ENCODE assay signal across 22 cellular contexts in the genomic region with DNA sequence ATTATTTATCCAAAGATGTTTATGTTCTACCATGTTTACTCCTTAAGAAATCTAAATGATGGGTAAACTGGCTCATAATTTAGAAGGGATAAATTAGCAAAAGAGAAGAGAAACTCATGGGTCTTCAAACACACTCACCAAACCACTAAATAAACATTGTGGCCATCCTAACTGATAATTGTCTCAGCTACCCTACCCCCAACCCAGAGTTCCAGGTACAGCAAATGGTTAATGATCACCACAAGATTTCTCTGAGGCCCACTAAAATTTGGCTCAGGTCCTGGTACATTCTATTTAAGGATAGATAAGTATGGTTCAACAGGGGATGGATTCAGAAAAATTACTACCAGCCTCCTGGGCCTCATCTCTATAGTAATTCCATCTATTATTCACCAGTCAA. TPM values are rescaled to one million over a fixed set of nuclear protein-coding genes. Genes with fewer than 3 reads are reported as not detected.
DNase-seq lines count a peak whose midpoint lies in the region; ATAC-seq and TF ChIP-seq lines count a peak whose summit lies in the region.
"Had no signal": no experiment of that assay in that cellular context is flagged by ENCODE, and none has a peak within 500 bp of the region (broad histone marks: within the 10 kb centered on the region; RNA-seq: fewer than 3 reads in every experiment).

No MANE protein-coding gene starts in this region.

- peaks cover 30% of the 10 kb centered on the region for H3K4me1 Mint-ChIP-seq in stimulated activated naive CD8-positive, alpha-beta T cell treated with anti-CD3 and anti-CD28 coated beads, Interleukin-15, amount 100 ng/mL, for 72 hours
- H3K4me1 Mint-ChIP-seq in activated CD8-positive, alpha-beta memory T cell treated with anti-CD3 and anti-CD28 coated beads, Interleukin-2, amount 10 ng/mL, durations not matched to agents 7 days and 5 days, result peaks cover 18% of the 10 kb centered on the region
- peaks cover 1% of the 10 kb centered on the region for H3K4me1 Mint-ChIP-seq in CD14-positive monocyte

- H3K9me3 Mint-ChIP-seq in stimulated activated naive CD8-positive, alpha-beta T cell treated with anti-CD3 and anti-CD28 coated beads, Interleukin-15, amount 100 ng/mL, for 72 hours, result no peaks in the 10 kb centered on the region
- no peaks in the 10 kb centered on the region for H3K9me3 Mint-ChIP-seq in activated CD8-positive, alpha-beta memory T cell treated with anti-CD3 and anti-CD28 coated beads, Interleukin-2, amount 10 ng/mL, durations not matched to agents 7 days and 5 days (ENCODE audit: low read depth)
- H3K9me3 Mint-ChIP-seq in CD14-positive monocyte, result no peaks in the 10 kb centered on the region
- H3K9me3 Mint-ChIP-seq: activated T-helper 2 cell treated with anti-CD3 and anti-CD28 coated beads, Interferon-gamma antibody, Interleukin-2, Interleukin-4, amounts not matched to agents 10 μg/mL and 5 μg/mL and 100 μg/mL, durations not matched to agents 14 hours and 24 hours and 36 hours; mesothelial cell of epicardium; nephron; stimulated activated effector memory CD8-positive, alpha-beta T cell treated with anti-CD3 and anti-CD28 coated beads, Interleukin-12 subunit alpha, Interleukin-12 subunit beta, amount 100 ng/mL, for 72 hours had no signal

- no peak overlapping the region for H3K4me3 Mint-ChIP-seq in stimulated activated naive CD8-positive, alpha-beta T cell treated with anti-CD3 and anti-CD28 coated beads, Interleukin-15, amount 100 ng/mL, for 72 hours
- H3K4me3 Mint-ChIP-seq in activated CD8-positive, alpha-beta memory T cell treated with anti-CD3 and anti-CD28 coated beads, Interleukin-2, amount 10 ng/mL, durations not matched to agents 7 days and 5 days, result no peak overlapping the region
- no peak overlapping the region for H3K4me3 Mint-ChIP-seq in CD14-positive monocyte
- H3K4me3 Mint-ChIP-seq: activated CD4-positive, alpha-beta T cell treated with anti-CD3 and anti-CD28 coated beads for 36 hours; mesothelial cell of epicardium; nephron; stimulated activated effector memory CD8-positive, alpha-beta T cell treated with anti-CD3 and anti-CD28 coated beads, Interleukin-12 subunit alpha, Interleukin-12 subunit beta, amount 100 ng/mL, for 72 hours had no signal

- ATAC-seq in GM18868 (IDR thresholded peaks at IDR 0.05; ENCODE audit: unreplicated experiment) (peak; percentile 40), HG03097 (IDR thresholded peaks at IDR 0.05; ENCODE audit: low FRiP score, unreplicated experiment) (peak; percentile 36)
- ATAC-seq in stimulated activated naive CD8-positive, alpha-beta T cell treated with anti-CD3 and anti-CD28 coated beads, Interleukin-15, amount 100 ng/mL, for 72 hours, result no peak
- no peak for ATAC-seq in activated CD8-positive, alpha-beta memory T cell treated with anti-CD3 and anti-CD28 coated beads, Interleukin-2, amount 10 ng/mL, durations not matched to agents 7 days and 5 days
- ATAC-seq: activated CD4-positive, alpha-beta T cell treated with anti-CD3 and anti-CD28 coated beads for 36 hours; left cardiac atrium; stimulated activated effector memory CD8-positive, alpha-beta T cell treated with anti-CD3 and anti-CD28 coated beads, Interleukin-12 subunit alpha, Interleukin-12 subunit beta, amount 100 ng/mL, for 72 hours had no signal

- H3K27me3 ChIP-seq in liver (ENCODE audit: control insufficient read depth in 4 of 4, insufficient read depth in 4 of 4, low read length in 3 of 4) (no peaks in the 10 kb centered on the region), ascending aorta (no peaks in the 10 kb centered on the region)
- H3K27me3 ChIP-seq: sigmoid colon had no signal

- no peak overlapping the region for H3K27ac ChIP-seq in liver (ENCODE audit: low read depth in 1 of 2, low read length in 2 of 2)
- H3K27ac ChIP-seq in ascending aorta, result no peak overlapping the region
- H3K27ac ChIP-seq: C4-2B, parathyroid adenoma, sigmoid colon, thoracic aorta had no signal

- H3K9me3 ChIP-seq in liver (ENCODE audit: control insufficient read depth in 4 of 4, low read length in 3 of 4), result no peaks in the 10 kb centered on the region
- H3K9me3 ChIP-seq in ascending aorta, result no peaks in the 10 kb centered on the region
- H3K9me3 ChIP-seq: sigmoid colon, thoracic aorta had no signal

- CTCF ChIA-PET in activated CD8-positive, alpha-beta memory T cell treated with anti-CD3 and anti-CD28 coated beads, Interleukin-2, amount 10 ng/mL, durations not matched to agents 7 days and 5 days (lab: Charles Lee), result no interaction called here

- H3K27me3 Mint-ChIP-seq in stimulated activated naive CD8-positive, alpha-beta T cell treated with anti-CD3 and anti-CD28 coated beads, Interleukin-15, amount 100 ng/mL, for 72 hours, result no peaks in the 10 kb centered on the region
- H3K27me3 Mint-ChIP-seq in activated CD8-positive, alpha-beta memory T cell treated with anti-CD3 and anti-CD28 coated beads, Interleukin-2, amount 10 ng/mL, durations not matched to agents 7 days and 5 days, result no peaks in the 10 kb centered on the region
- no peaks in the 10 kb centered on the region for H3K27me3 Mint-ChIP-seq in CD14-positive monocyte (ENCODE audit: low read depth in 3 of 3)
- H3K27me3 Mint-ChIP-seq: activated CD4-positive, alpha-beta T cell treated with anti-CD3 and anti-CD28 coated beads for 36 hours had no signal

- DNase-seq in astrocyte of the hippocampus (ENCODE audit: low read depth, low spot score), result peak; percentile 31
- no peak for DNase-seq in stimulated activated naive CD8-positive, alpha-beta T cell treated with anti-CD3 and anti-CD28 coated beads, Interleukin-15, amount 100 ng/mL, for 72 hours
- no peak for DNase-seq in ascending aorta (ENCODE audit: low spot score in 2 of 2)
- DNase-seq in activated CD8-positive, alpha-beta memory T cell treated with anti-CD3 and anti-CD28 coated beads, Interleukin-2, amount 10 ng/mL, durations not matched to agents 7 days and 5 days, result no peak
- no peak for DNase-seq in CD14-positive monocyte (ENCODE audit: low spot score)
- DNase-seq: activated CD4-positive, alpha-beta T cell treated with anti-CD3 and anti-CD28 coated beads for 36 hours; central memory CD4-positive, alpha-beta T cell; erythroblast; left cardiac atrium; NCI-H1694 treated with DMSO at 0.1 percent for 48 hours; SHP77; sigmoid colon had no signal

- H3K36me3 ChIP-seq in liver (ENCODE audit: control insufficient read depth in 4 of 4, insufficient read depth in 3 of 4, low read depth in 1 of 4, low read length in 3 of 4) (peaks cover 0 to 4% (median 2%) of the 10 kb centered on the region in 4 donors), ascending aorta (no peaks in the 10 kb centered on the region)
- H3K36me3 ChIP-seq: thoracic aorta had no signal

- H3K4me1 ChIP-seq in liver (ENCODE audit: control insufficient read depth in 4 of 4, insufficient read depth in 4 of 4, low read length in 3 of 4), result peaks cover 11 to 64% (median 45%) of the 10 kb centered on the region in 4 donors
- H3K4me1 ChIP-seq in ascending aorta, result no peaks in the 10 kb centered on the region

- H3K36me3 Mint-ChIP-seq in activated CD8-positive, alpha-beta memory T cell treated with anti-CD3 and anti-CD28 coated beads, Interleukin-2, amount 10 ng/mL, durations not matched to agents 7 days and 5 days, result peaks cover 4% of the 10 kb centered on the region
- peaks cover 9 to 16% of the 10 kb centered on the region in 2 donors for H3K36me3 Mint-ChIP-seq in CD14-positive monocyte
- H3K36me3 Mint-ChIP-seq: stimulated activated effector memory CD8-positive, alpha-beta T cell treated with anti-CD3 and anti-CD28 coated beads, Interleukin-12 subunit alpha, Interleukin-12 subunit beta, amount 100 ng/mL, for 72 hours had no signal

- no peak overlapping the region for H3K27ac Mint-ChIP-seq in stimulated activated naive CD8-positive, alpha-beta T cell treated with anti-CD3 and anti-CD28 coated beads, Interleukin-15, amount 100 ng/mL, for 72 hours
- H3K27ac Mint-ChIP-seq in activated CD8-positive, alpha-beta memory T cell treated with anti-CD3 and anti-CD28 coated beads, Interleukin-2, amount 10 ng/mL, durations not matched to agents 7 days and 5 days, result no peak overlapping the region
- H3K27ac Mint-ChIP-seq in CD14-positive monocyte, result no peak overlapping the region
- H3K27ac Mint-ChIP-seq: activated CD4-positive, alpha-beta T cell treated with anti-CD3 and anti-CD28 coated beads for 36 hours; activated T-helper 2 cell treated with anti-CD3 and anti-CD28 coated beads, Interferon-gamma antibody, Interleukin-2, Interleukin-4, amounts not matched to agents 10 μg/mL and 5 μg/mL and 100 μg/mL, durations not matched to agents 14 hours and 24 hours and 36 hours; mesothelial cell of epicardium; nephron; stimulated activated effector memory CD8-positive, alpha-beta T cell treated with anti-CD3 and anti-CD28 coated beads, Interleukin-12 subunit alpha, Interleukin-12 subunit beta, amount 100 ng/mL, for 72 hours had no signal

- TF ChIP-seq RAD21 in liver (IDR thresholded peaks at IDR 0.05), result peak in 1 of 2 donors; percentile 4

- H3K4me3 ChIP-seq in liver (ENCODE audit: low read depth in 1 of 3, low read length in 3 of 3) (no peak overlapping the region), ascending aorta (no peak overlapping the region)
- H3K4me3 ChIP-seq: sigmoid colon, thoracic aorta had no signal

- no peak overlapping the region for H3K9ac ChIP-seq in liver (ENCODE audit: low read depth in 1 of 2, low read length in 2 of 2)
- H3K9ac ChIP-seq: parathyroid adenoma had no signal

- intact Hi-C loops in ascending aorta (cut with DNase I) (no loop called here), CD14-positive monocyte (cut with micrococcal nuclease) (no loop called here)

- TF ChIP-seq CTCF in liver (IDR thresholded peaks at IDR 0.05; ENCODE audit: low read depth, low read length, missing input control), result no peak
- no peak for TF ChIP-seq CTCF in ascending aorta (IDR thresholded peaks at IDR 0.05)
- TF ChIP-seq CTCF in CD14-positive monocyte (IDR thresholded peaks at IDR 0.05), result no peak

TF ChIP-seq in liver, 16 proteins besides CTCF, POLR2A, EP300 and RAD21 (continues in another document):
- TF ChIP-seq RXRA (IDR thresholded peaks at IDR 0.05), result no peak

RNA-seq across cellular contexts. Expression of a gene that starts 21.4 kb away (rescaled TPM):
- total RNA-seq in liver, result 100 to 1,000 TPM in 1 of 2 donors, 10 to 100 TPM in 1; 45.6 to 116 TPM
- 10 to 100 TPM; 52.4 to 75.4 TPM for polyA plus RNA-seq in liver
- 5.6 TPM for total RNA-seq in ascending aorta
- 10 to 100 TPM in 1 of 2 experiments, 1 to 10 TPM in 1; 7.9 to 10.4 TPM for total RNA-seq in activated CD8-positive, alpha-beta memory T cell treated with anti-CD3 and anti-CD28 coated beads, Interleukin-2, amount 10 ng/mL, durations not matched to agents 7 days and 5 days
- 10 to 100 TPM; 12.7 to 14.4 TPM for polyA plus RNA-seq in CD14-positive monocyte

Comparison
In these comparisons a context has a peak if more than half of its experiments do, and no peak if none do; other contexts are left out.
1. ATAC-seq: peak in GM18868 (single experiment) and HG03097 (single experiment); none in stimulated activated naive CD8-positive, alpha-beta T cell treated with anti-CD3 and anti-CD28 coated beads, Interleukin-15, amount 100 ng/mL, for 72 hours (single experiment) and activated CD8-positive, alpha-beta memory T cell treated with anti-CD3 and anti-CD28 coated beads, Interleukin-2, amount 10 ng/mL, durations not matched to agents 7 days and 5 days (single experiment).